In genomic region chr4:173475751-173476150, GRCh38 we compare ENCODE assay signal across 25 cellular contexts.
"Had no signal": no experiment of that assay in that cellular context is flagged by ENCODE, and none has a peak within 500 bp of the region (broad histone marks: within the 10 kb centered on the region; RNA-seq: fewer than 3 reads in every experiment).

No MANE protein-coding gene starts in this region.

- H3K4me1 ChIP-seq: suprapubic skin, testis, thyroid gland, tibial nerve, transverse colon, upper lobe of left lung, upper lobe of right lung, uterus, vagina had no signal

- H3K9me3 ChIP-seq: stomach, suprapubic skin, testis, thoracic aorta, thyroid gland, tibial artery, tibial nerve, transverse colon, upper lobe of left lung, upper lobe of right lung, uterus, vagina had no signal

- DNase-seq: stimulated activated CD4-positive, alpha-beta T cell treated with anti-CD3 and anti-CD28 coated beads, Interleukin-2, amount 100 ng/mL, for 48 hours; stimulated activated CD4-positive, alpha-beta T cell treated with anti-CD3 and anti-CD28 coated beads, Interleukin-4, amount 100 ng/mL, for 1 hour; stimulated activated CD4-positive, alpha-beta T cell treated with anti-CD3 and anti-CD28 coated beads, Interleukin-4, amount 100 ng/mL, for 24 hours; stimulated activated CD4-positive, alpha-beta T cell treated with anti-CD3 and anti-CD28 coated beads, Interleukin-4, amount 100 ng/mL, for 4 hours; stimulated activated CD8-positive, alpha-beta memory T cell treated with anti-CD3 and anti-CD28 coated beads, Interleukin-4, amount 100 ng/mL, for 48 hours; stimulated activated naive B cell treated with anti-CD40 and anti-IgM and Interleukin-4, amounts not matched to agents 10 μg/mL and 1 μg/mL and 100 μg/mL, for 72 hours; stimulated activated naive CD4-positive, alpha-beta T cell; stimulated activated naive CD4-positive, alpha-beta T cell treated with Interleukin-2 at 50 U/mL for 16 hours; stimulated activated naive CD8-positive, alpha-beta T cell treated with anti-CD3 and anti-CD28 coated beads, Interleukin-15, amount 100 ng/mL, for 72 hours; stimulated activated naive CD8-positive, alpha-beta T cell treated with anti-CD3 and anti-CD28 coated beads, Interleukin-15, Interleukin-2, amounts not matched to agents 100 U/mL and 50 U/mL, for 24 hours; stomach; substantia nigra; testis; thyroid gland; tibial artery; transverse colon; upper lobe of left lung; upper lobe of right lung; uterus had no signal

- H3K36me3 ChIP-seq: stomach, suprapubic skin, thoracic aorta, thyroid gland, tibial artery, tibial nerve, transverse colon, upper lobe of left lung, upper lobe of right lung, uterus, vagina had no signal

- H3K4me3 ChIP-seq: stomach, suprapubic skin, testis, thoracic aorta, thyroid gland, tibial artery, tibial nerve, transverse colon, upper lobe of left lung, upper lobe of right lung, uterus, vagina had no signal

- H3K27me3 ChIP-seq: stomach, suprapubic skin, testis, thyroid gland, tibial artery, tibial nerve, transverse colon, upper lobe of left lung, upper lobe of right lung, uterus, vagina had no signal

- ATAC-seq: stimulated activated effector memory CD8-positive, alpha-beta T cell treated with anti-CD3 and anti-CD28 coated beads, Interleukin-12 subunit alpha, Interleukin-12 subunit beta, amount 100 ng/mL, for 72 hours; stimulated activated memory B cell treated with anti-CD40 and anti-IgM and Interleukin-4, amounts not matched to agents 10 μg/mL and 1 μg/mL and 100 μg/mL, for 72 hours; stimulated activated naive B cell treated with anti-CD40 and anti-IgM and Interleukin-4, amounts not matched to agents 10 μg/mL and 1 μg/mL and 100 μg/mL, for 72 hours; stimulated activated naive CD8-positive, alpha-beta T cell treated with anti-CD3 and anti-CD28 coated beads, Interleukin-15, amount 100 ng/mL, for 72 hours; stimulated activated naive CD8-positive, alpha-beta T cell treated with anti-CD3 and anti-CD28 coated beads, Interleukin-15, Interleukin-2, amounts not matched to agents 100 U/mL and 50 U/mL, for 24 hours; upper lobe of right lung had no signal
